Comparison of ENCODE assay signal across 10 cellular contexts in genomic region chr12:57236925-57237652, GRCh38. TPM values are rescaled to one million over a fixed set of nuclear protein-coding genes. Genes with fewer than 3 reads are reported as not detected.
DNase-seq lines count a peak whose midpoint lies in the region; ATAC-seq, FAIRE-seq and TF ChIP-seq lines count a peak whose summit lies in the region.
"Had no signal": no experiment of that assay in that cellular context is flagged by ENCODE, and none has a peak within 500 bp of the region (broad histone marks: within the 10 kb centered on the region; RNA-seq: fewer than 3 reads in every experiment).

No MANE protein-coding gene starts in this region.

- ATAC-seq in HepG2 (peak; percentile 8), right lobe of liver (no peak)

- H3K9me3 Mint-ChIP-seq in activated T-helper 2 cell treated with anti-CD3 and anti-CD28 coated beads, Interferon-gamma antibody, Interleukin-2, Interleukin-4, amounts not matched to agents 10 μg/mL and 5 μg/mL and 100 μg/mL, durations not matched to agents 14 hours and 24 hours and 36 hours, result no peaks in the 10 kb centered on the region

- peak overlapping the region; percentile 99 for H3K4me2 ChIP-seq in HepG2 (ENCODE audit: low read depth, low read length)

- H3K4me3 ChIP-seq in HepG2 (replicated peaks in 1 of 3; ENCODE audit: insufficient read depth in 1 of 3, low read depth in 2 of 3, low read length in 3 of 3) (peak overlapping the region in 1 of 3 experiments; percentile 83; a peak in 2 of 6 replicates), right lobe of liver (no peak overlapping the region), vagina (peak overlapping the region in 1 of 2 donors; percentile 33)

- TF ChIP-seq POLR2A in HepG2 (IDR thresholded peaks at IDR 0.05; ENCODE audit: insufficient read depth in 1 of 2, low read depth in 2 of 2, low read length in 2 of 2), result no peak
- no peak for TF ChIP-seq POLR2A in right lobe of liver (IDR thresholded peaks at IDR 0.05)
- TF ChIP-seq POLR2A in vagina (IDR thresholded peaks at IDR 0.05), result no peak

- H3K4me1 Mint-ChIP-seq in activated T-helper 2 cell treated with anti-CD3 and anti-CD28 coated beads, Interferon-gamma antibody, Interleukin-2, Interleukin-4, amounts not matched to agents 10 μg/mL and 5 μg/mL and 100 μg/mL, durations not matched to agents 14 hours and 24 hours and 36 hours (ENCODE audit: low read depth), result peaks cover 32% of the 10 kb centered on the region

- TF ChIP-seq RAD21 in HepG2 (CRISPR knock-in tag; IDR thresholded peaks at IDR 0.05), result no peak

- CTCF ChIA-PET in HepG2 (lab: Yijun Ruan, JAX; ENCODE audit: low intra/inter-chr PET ratio, low total read pairs), result interaction anchor here (4.9 to 11.7 kb wide), 2 partner anchors 11 to 23 kb away, joined by 87 to 308 read pairs; partner anchors contain the start of genes NXPH4 and SHMT2

- in situ Hi-C loops in HepG2 (cut with HindIII; ENCODE audit: extremely low pct_ligation_motif_present, low pct_unique_long_range_greater_than_20kb), result no loop called here

- no TSS peak for BruUV-seq in HepG2 (replicated peaks; lab: Mats Ljungman, UMichigan)

- H2AFZ ChIP-seq in HepG2 (ENCODE audit: low read length), result no peak overlapping the region

- no peak for DNase-seq in HepG2 (ENCODE audit: low spot score)
- no peak for DNase-seq in right lobe of liver
- no peak for DNase-seq in activated T-helper 2 cell treated with anti-CD3 and anti-CD28 coated beads, Interferon-gamma antibody, Interleukin-2, Interleukin-4, amounts not matched to agents 10 μg/mL and 5 μg/mL and 100 μg/mL, durations not matched to agents 14 hours and 24 hours and 36 hours (ENCODE audit: low spot score)
- peak; percentile 39 for DNase-seq in left kidney (ENCODE audit: low read depth, low spot score)
- no peak for DNase-seq in vagina (ENCODE audit: extremely low spot score in 2 of 2)
- no peak for DNase-seq in NCI-H748 treated with DMSO at 0.1 percent for 48 hours (lab: John Stamatoyannopoulos, UW)
- DNase-seq in NCI-H1048 (lab: John Stamatoyannopoulos, UW), result no peak
- no peak for DNase-seq in NCI-H524 (lab: John Stamatoyannopoulos, UW)
- DNase-seq: kidney glomerular epithelial cell had no signal

- peaks cover 44% of the 10 kb centered on the region for H3K36me3 Mint-ChIP-seq in activated T-helper 2 cell treated with anti-CD3 and anti-CD28 coated beads, Interferon-gamma antibody, Interleukin-2, Interleukin-4, amounts not matched to agents 10 μg/mL and 5 μg/mL and 100 μg/mL, durations not matched to agents 14 hours and 24 hours and 36 hours (ENCODE audit: low read depth)

- H3K9ac ChIP-seq in HepG2 (ENCODE audit: insufficient read depth, low read depth, low read length), result no peak overlapping the region

- peaks cover 12% of the 10 kb centered on the region; the same call in 1 of the 2 replicates for H4K20me1 ChIP-seq in HepG2 (ENCODE audit: insufficient read depth, low read length)

- H3K27me3 Mint-ChIP-seq in activated T-helper 2 cell treated with anti-CD3 and anti-CD28 coated beads, Interferon-gamma antibody, Interleukin-2, Interleukin-4, amounts not matched to agents 10 μg/mL and 5 μg/mL and 100 μg/mL, durations not matched to agents 14 hours and 24 hours and 36 hours (ENCODE audit: low read depth), result peaks cover 34% of the 10 kb centered on the region

- H3K27me3 ChIP-seq in HepG2 (ENCODE audit: control insufficient read depth in 1 of 2, insufficient read depth in 2 of 2, low read length in 2 of 2) (peaks cover 15 to 30% of the 10 kb centered on the region in 2 experiments), right lobe of liver (peaks cover 0 to 6% of the 10 kb centered on the region in 2 donors), vagina (peaks cover 12% of the 10 kb centered on the region)

- H3K9me3 ChIP-seq in HepG2 (ENCODE audit: low read length) (no peaks in the 10 kb centered on the region), right lobe of liver (no peaks in the 10 kb centered on the region), vagina (no peaks in the 10 kb centered on the region)
- H3K9me3 ChIP-seq: uterus had no signal

- peaks cover under 1% of the 10 kb centered on the region for H3K79me2 ChIP-seq in HepG2 (ENCODE audit: insufficient read depth, low read length)

- peak overlapping the region; percentile 78 for H3K4me3 Mint-ChIP-seq in activated T-helper 2 cell treated with anti-CD3 and anti-CD28 coated beads, Interferon-gamma antibody, Interleukin-2, Interleukin-4, amounts not matched to agents 10 μg/mL and 5 μg/mL and 100 μg/mL, durations not matched to agents 14 hours and 24 hours and 36 hours (ENCODE audit: low read depth)

- H3K27ac ChIP-seq in HepG2 (ENCODE audit: extremely low read length, insufficient read depth, low read length) (no peak overlapping the region), right lobe of liver (no peak overlapping the region), vagina (peak overlapping the region; percentile 72)
- H3K27ac ChIP-seq: uterus had no signal

- no peak for TF ChIP-seq EP300 in HepG2 (IDR thresholded peaks at IDR 0.05; ENCODE audit: low read depth in 2 of 2, low read length in 2 of 2)
- TF ChIP-seq EP300 in HepG2 (CRISPR knock-in tag; IDR thresholded peaks at IDR 0.05; ENCODE audit: borderline replicate concordance), result no peak

- FAIRE-seq in HepG2 (lab: Jason Lieb, UNC), result no peak

- intact Hi-C loops in HepG2 (cut with micrococcal nuclease; ENCODE audit: unreplicated experiment), result no loop called here
- intact Hi-C loops in right lobe of liver (cut with DNase I), result no loop called here
- intact Hi-C loops in activated T-helper 2 cell treated with anti-CD3 and anti-CD28 coated beads, Interferon-gamma antibody, Interleukin-2, Interleukin-4, amounts not matched to agents 10 μg/mL and 5 μg/mL and 100 μg/mL, durations not matched to agents 14 hours and 24 hours and 36 hours (cut with micrococcal nuclease), result loop anchor here (1.0 kb wide), 1 partner anchor 8 kb away; the partner anchor contains the start of gene SHMT2
- intact Hi-C loops in vagina (cut with DNase I), result no loop called here

- 49% methylated on average over 9 of the region's 10 CpGs for WGBS in HepG2 (ENCODE audit: low lambda C conversion rate)
- 38% methylated on average over 4 of the region's 10 CpGs for WGBS in right lobe of liver (ENCODE audit: insufficient coverage, low coverage, low lambda C conversion rate, missing lambda C conversion rate)

- H3K36me3 ChIP-seq in HepG2 (replicated peaks in 1 of 2; ENCODE audit: control insufficient read depth in 1 of 2, insufficient read depth in 2 of 2, low read length in 2 of 2) (peaks cover 16 to 25% of the 10 kb centered on the region in 2 experiments), right lobe of liver (peaks cover 0 to 26% (median 14%) of the 10 kb centered on the region in 4 donors), vagina (peaks cover 0 to 23% of the 10 kb centered on the region in 2 donors)
- H3K36me3 ChIP-seq: uterus had no signal

- H3K27ac Mint-ChIP-seq in activated T-helper 2 cell treated with anti-CD3 and anti-CD28 coated beads, Interferon-gamma antibody, Interleukin-2, Interleukin-4, amounts not matched to agents 10 μg/mL and 5 μg/mL and 100 μg/mL, durations not matched to agents 14 hours and 24 hours and 36 hours, result no peak overlapping the region

- no peak for TF ChIP-seq CTCF in HepG2 (CRISPR knock-in tag; IDR thresholded peaks at IDR 0.05)
- no peak for TF ChIP-seq CTCF in right lobe of liver (IDR thresholded peaks at IDR 0.05)
- no peak for TF ChIP-seq CTCF in vagina (IDR thresholded peaks at IDR 0.05)

- H3K4me1 ChIP-seq in HepG2 (ENCODE audit: insufficient read depth, low read length) (peaks cover 84% of the 10 kb centered on the region), right lobe of liver (peaks cover 0 to 54% (median 21%) of the 10 kb centered on the region in 4 donors), vagina (peaks cover 73% of the 10 kb centered on the region)

- POLR2A ChIA-PET in HepG2 (lab: Yijun Ruan, JAX), result interaction anchor here (1.1 to 8.9 kb wide), 4 partner anchors 7 to 218 kb away, joined by 3 to 116 read pairs (median 4); partner anchors contain the start of genes INHBE and SHMT2

RNA-seq across cellular contexts. Expression of gene SHMT2, which starts 7.6 kb away (rescaled TPM):
- total RNA-seq in HepG2 (2016; rRNA removed; fragmentation: Illumina TruSeq; extraction: Trizol) (181 and 184 TPM in 2 replicates), right lobe of liver (100 to 1,000 TPM; 157 to 228 (median 194) TPM), vagina (54.0 TPM)
- total RNA-seq in HepG2 (2016; cell fraction: cytosol; rRNA removed; fragmentation: Illumina TruSeq; extraction: Trizol; ENCODE audit: low read depth), result 34.5 and 40.7 TPM in 2 replicates
- 185 and 193 TPM in 2 replicates for total RNA-seq in HepG2 (2016; cell fraction: insoluble cytoplasmic fraction; rRNA removed; fragmentation: Illumina TruSeq; extraction: Trizol)
- 86.2 and 91.5 TPM in 2 replicates for total RNA-seq in HepG2 (2016; cell fraction: membrane; rRNA removed; fragmentation: Illumina TruSeq; extraction: Trizol)
- 87.0 and 104 TPM in 2 replicates for total RNA-seq in HepG2 (2016; cell fraction: nucleus; rRNA removed; fragmentation: Illumina TruSeq; extraction: Trizol)
- polyA plus RNA-seq in HepG2 (2011; rRNA removed), result 393 and 420 TPM in 2 replicates
- 388 and 543 TPM in 2 replicates for polyA plus RNA-seq in HepG2 (2011; cell fraction: cytosol; rRNA removed)
- 527 and 559 TPM in 2 replicates for polyA plus RNA-seq in HepG2 (2011; cell fraction: nucleus; rRNA removed)
- polyA plus RNA-seq in HepG2 (2012), result 193 and 317 TPM in 2 replicates
- 47.3 and 51.9 TPM in 2 replicates for polyA plus RNA-seq in HepG2 (2016; cell fraction: cytosol; fragmentation: Illumina TruSeq; extraction: Trizol; ENCODE audit: low read depth)
- 228 and 257 TPM in 2 replicates for polyA plus RNA-seq in HepG2 (2016; cell fraction: insoluble cytoplasmic fraction; fragmentation: Illumina TruSeq; extraction: Trizol; ENCODE audit: low read depth)
- 85.7 and 97.2 TPM in 2 replicates for polyA plus RNA-seq in HepG2 (2016; cell fraction: membrane; fragmentation: Illumina TruSeq; extraction: Trizol; ENCODE audit: low read depth)
- 161 and 174 TPM in 2 replicates for polyA plus RNA-seq in HepG2 (2016; cell fraction: nucleus; fragmentation: Illumina TruSeq; extraction: Trizol; ENCODE audit: insufficient read depth, low read depth)
- polyA minus RNA-seq in HepG2 (2011; rRNA and poly(A)+ RNA removed; ENCODE audit: low replicate concordance), result 452 and 685 TPM in 2 replicates
- 216 and 224 TPM in 2 replicates for polyA minus RNA-seq in HepG2 (2011; cell fraction: cytosol; rRNA and poly(A)+ RNA removed)
- 130 and 151 TPM in 2 replicates for polyA minus RNA-seq in HepG2 (2011; cell fraction: nucleus; rRNA and poly(A)+ RNA removed)
- 295 and 307 TPM in 2 replicates for total RNA-seq in activated T-helper 2 cell treated with anti-CD3 and anti-CD28 coated beads, Interferon-gamma antibody, Interleukin-2, Interleukin-4, amounts not matched to agents 10 μg/mL and 5 μg/mL and 100 μg/mL, durations not matched to agents 14 hours and 24 hours and 36 hours

RNA-seq across cellular contexts. Expression of gene STAC3, which starts 13.9 kb away (rescaled TPM):
- 0.14 and 0.18 TPM in 2 replicates for total RNA-seq in HepG2 (2016; rRNA removed; fragmentation: Illumina TruSeq; extraction: Trizol)
- not detected in 2 replicates for total RNA-seq in HepG2 (2016; cell fraction: cytosol; rRNA removed; fragmentation: Illumina TruSeq; extraction: Trizol; ENCODE audit: low read depth)
- 0.25 and 0.26 TPM in 2 replicates for total RNA-seq in HepG2 (2016; cell fraction: insoluble cytoplasmic fraction; rRNA removed; fragmentation: Illumina TruSeq; extraction: Trizol)
- not detected in 2 replicates for total RNA-seq in HepG2 (2016; cell fraction: membrane; rRNA removed; fragmentation: Illumina TruSeq; extraction: Trizol)
- 0.34 and 0.62 TPM in 2 replicates for total RNA-seq in HepG2 (2016; cell fraction: nucleus; rRNA removed; fragmentation: Illumina TruSeq; extraction: Trizol)
- polyA plus RNA-seq in HepG2 (2011; rRNA removed), result 0.22 and 0.27 TPM in 2 replicates
- polyA plus RNA-seq in HepG2 (2011; cell fraction: cytosol; rRNA removed), result 0.05 and 0.17 TPM in 2 replicates
- 1.3 TPM in 2 replicates for polyA plus RNA-seq in HepG2 (2011; cell fraction: nucleus; rRNA removed)
- 0.34 and 0.49 TPM in 2 replicates for polyA plus RNA-seq in HepG2 (2012)
- 0.12 TPM in 1 of 2 replicates, not detected in the other for polyA plus RNA-seq in HepG2 (2016; cell fraction: cytosol; fragmentation: Illumina TruSeq; extraction: Trizol; ENCODE audit: low read depth)
- 0.19 and 0.38 TPM in 2 replicates for polyA plus RNA-seq in HepG2 (2016; cell fraction: insoluble cytoplasmic fraction; fragmentation: Illumina TruSeq; extraction: Trizol; ENCODE audit: low read depth)
- 0.18 TPM in 1 of 2 replicates, not detected in the other for polyA plus RNA-seq in HepG2 (2016; cell fraction: membrane; fragmentation: Illumina TruSeq; extraction: Trizol; ENCODE audit: low read depth)
- 1.4 and 2.4 TPM in 2 replicates for polyA plus RNA-seq in HepG2 (2016; cell fraction: nucleus; fragmentation: Illumina TruSeq; extraction: Trizol; ENCODE audit: insufficient read depth, low read depth)
- 0.54 TPM in 1 of 2 replicates, not detected in the other for polyA minus RNA-seq in HepG2 (2011; rRNA and poly(A)+ RNA removed; ENCODE audit: low replicate concordance)
- polyA minus RNA-seq in HepG2 (2011; cell fraction: cytosol; rRNA and poly(A)+ RNA removed), result not detected in 2 replicates
- polyA minus RNA-seq in HepG2 (2011; cell fraction: nucleus; rRNA and poly(A)+ RNA removed), result 0.99 and 1.3 TPM in 2 replicates
- total RNA-seq in right lobe of liver, result 1 to 10 TPM in 5 of 6 experiments, under 1 TPM in 1; 0.98 to 4.5 (median 1.8) TPM
- 5.6 and 6.1 TPM in 2 replicates for total RNA-seq in activated T-helper 2 cell treated with anti-CD3 and anti-CD28 coated beads, Interferon-gamma antibody, Interleukin-2, Interleukin-4, amounts not matched to agents 10 μg/mL and 5 μg/mL and 100 μg/mL, durations not matched to agents 14 hours and 24 hours and 36 hours
- 0.74 TPM for total RNA-seq in vagina

RNA-seq across cellular contexts. Expression of gene NXPH4, which starts 20.5 kb away (rescaled TPM):
- not detected in 2 replicates for total RNA-seq in HepG2 (2016; rRNA removed; fragmentation: Illumina TruSeq; extraction: Trizol)
- total RNA-seq in HepG2 (2016; cell fraction: cytosol; rRNA removed; fragmentation: Illumina TruSeq; extraction: Trizol; ENCODE audit: low read depth), result not detected in 2 replicates
- total RNA-seq in HepG2 (2016; cell fraction: insoluble cytoplasmic fraction; rRNA removed; fragmentation: Illumina TruSeq; extraction: Trizol), result not detected in 2 replicates
- total RNA-seq in HepG2 (2016; cell fraction: membrane; rRNA removed; fragmentation: Illumina TruSeq; extraction: Trizol), result not detected in 2 replicates
- not detected in 2 replicates for total RNA-seq in HepG2 (2016; cell fraction: nucleus; rRNA removed; fragmentation: Illumina TruSeq; extraction: Trizol)
- 0.13 and 0.24 TPM in 2 replicates for polyA plus RNA-seq in HepG2 (2011; rRNA removed)
- 0.18 and 0.24 TPM in 2 replicates for polyA plus RNA-seq in HepG2 (2011; cell fraction: cytosol; rRNA removed)
- 0.54 and 0.55 TPM in 2 replicates for polyA plus RNA-seq in HepG2 (2011; cell fraction: nucleus; rRNA removed)
- polyA plus RNA-seq in HepG2 (2012), result 1.9 and 2.5 TPM in 2 replicates
- not detected in 2 replicates for polyA plus RNA-seq in HepG2 (2016; cell fraction: cytosol; fragmentation: Illumina TruSeq; extraction: Trizol; ENCODE audit: low read depth)
- not detected in 2 replicates for polyA plus RNA-seq in HepG2 (2016; cell fraction: insoluble cytoplasmic fraction; fragmentation: Illumina TruSeq; extraction: Trizol; ENCODE audit: low read depth)
- polyA plus RNA-seq in HepG2 (2016; cell fraction: membrane; fragmentation: Illumina TruSeq; extraction: Trizol; ENCODE audit: low read depth), result not detected in 2 replicates
- polyA plus RNA-seq in HepG2 (2016; cell fraction: nucleus; fragmentation: Illumina TruSeq; extraction: Trizol; ENCODE audit: insufficient read depth, low read depth), result not detected in 2 replicates
- polyA minus RNA-seq in HepG2 (2011; rRNA and poly(A)+ RNA removed; ENCODE audit: low replicate concordance), result 0.30 and 2.2 TPM in 2 replicates
- not detected in 2 replicates for polyA minus RNA-seq in HepG2 (2011; cell fraction: cytosol; rRNA and poly(A)+ RNA removed)
- polyA minus RNA-seq in HepG2 (2011; cell fraction: nucleus; rRNA and poly(A)+ RNA removed), result 0.25 TPM in 1 of 2 replicates, not detected in the other
- total RNA-seq in right lobe of liver, result 1 to 10 TPM in 2 of 6 experiments, under 1 TPM in 1, not detected in 3; 0.87 to 1.5 (median 1.2) TPM
- 0.82 and 0.90 TPM in 2 replicates for total RNA-seq in activated T-helper 2 cell treated with anti-CD3 and anti-CD28 coated beads, Interferon-gamma antibody, Interleukin-2, Interleukin-4, amounts not matched to agents 10 μg/mL and 5 μg/mL and 100 μg/mL, durations not matched to agents 14 hours and 24 hours and 36 hours
- total RNA-seq in vagina, result 3.2 TPM
